ENCODE assay signal across 8 cellular contexts in the genomic region with DNA sequence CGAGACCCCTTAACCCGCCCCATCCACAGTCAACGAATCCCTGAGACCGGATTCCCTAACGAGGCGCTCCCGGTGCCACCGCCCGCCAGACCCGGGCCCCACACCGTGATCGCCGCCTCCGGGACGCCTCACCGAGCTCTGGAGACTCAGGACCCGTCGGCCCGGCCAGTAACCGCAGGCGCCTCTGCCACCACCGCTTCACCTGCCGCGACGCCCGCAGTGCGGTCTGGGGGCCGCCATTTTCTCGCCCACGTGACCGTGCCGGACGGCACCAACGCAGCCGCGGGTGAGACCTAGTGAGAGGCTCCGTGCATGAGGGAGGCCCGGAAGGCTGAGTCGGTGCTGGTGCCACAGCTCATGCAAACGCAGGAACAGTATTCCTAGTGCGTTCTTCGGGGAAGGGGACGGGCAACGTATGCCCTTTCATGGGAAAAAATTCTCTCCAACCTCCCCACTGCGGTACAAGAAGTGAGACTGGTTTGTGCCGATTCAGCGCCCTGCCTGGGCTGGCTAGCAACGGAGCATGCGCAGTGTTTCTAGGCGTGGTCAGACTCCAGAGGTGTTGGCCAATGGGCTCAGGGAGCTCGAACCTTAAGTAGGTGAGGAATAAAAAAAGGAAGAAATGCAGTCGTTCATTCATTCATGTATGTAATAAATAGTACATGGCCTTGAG. TPM values are rescaled to one million over a fixed set of nuclear protein-coding genes. Genes with fewer than 3 reads are reported as not detected.
DNase-seq lines count a peak whose midpoint lies in the region; ATAC-seq and TF ChIP-seq lines count a peak whose summit lies in the region.

A gene with protein sequence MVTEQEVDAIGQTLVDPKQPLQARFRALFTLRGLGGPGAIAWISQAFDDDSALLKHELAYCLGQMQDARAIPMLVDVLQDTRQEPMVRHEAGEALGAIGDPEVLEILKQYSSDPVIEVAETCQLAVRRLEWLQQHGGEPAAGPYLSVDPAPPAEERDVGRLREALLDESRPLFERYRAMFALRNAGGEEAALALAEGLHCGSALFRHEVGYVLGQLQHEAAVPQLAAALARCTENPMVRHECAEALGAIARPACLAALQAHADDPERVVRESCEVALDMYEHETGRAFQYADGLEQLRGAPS (minus strand): TSS at position 246 of the 673 bp plus-strand sequence. CDS start 3,860 bp downstream, outside the sequence.

- H3K9me3 Mint-ChIP-seq in activated naive CD4-positive, alpha-beta T cell treated with anti-CD3 and anti-CD28 coated beads, Interleukin-2, amount 50 U/mL, for 72 hours: peaks cover 0 to 5% of the 10 kb centered on the region in 2 donors

- H3K4me1 ChIP-seq in thoracic aorta (ENCODE audit: control insufficient read depth in 1 of 2, low read depth in 2 of 2): peaks cover 13 to 18% of the 10 kb centered on the region in 2 donors

- peak within 1 kb of the TSS; percentile 76 to 92 for H3K27ac ChIP-seq in thoracic aorta

- TF ChIP-seq CTCF in GM06990 (IDR thresholded peaks at IDR 0.05; ENCODE audit: insufficient read depth, low read length, poor library complexity, severe bottlenecking): no peak
- TF ChIP-seq CTCF in omental fat pad (IDR thresholded peaks at IDR 0.05): no peak
- no peak for TF ChIP-seq CTCF in thoracic aorta (IDR thresholded peaks at IDR 0.05)

- H3K27ac Mint-ChIP-seq in activated naive CD4-positive, alpha-beta T cell treated with anti-CD3 and anti-CD28 coated beads, Interleukin-2, amount 50 U/mL, for 72 hours: peak within 1 kb of the TSS; percentile 99

- H3K27me3 ChIP-seq in GM06990 (replicated peaks; ENCODE audit: control insufficient read depth, insufficient read depth, low read length) (no peaks in the 10 kb centered on the region), thoracic aorta (replicated peaks; ENCODE audit: insufficient read depth) (no peaks in the 10 kb centered on the region)

- H3K36me3 Mint-ChIP-seq in activated naive CD4-positive, alpha-beta T cell treated with anti-CD3 and anti-CD28 coated beads, Interleukin-2, amount 50 U/mL, for 72 hours: peaks cover 7 to 8% of the 10 kb centered on the region in 2 donors

- ATAC-seq in HG02588 (IDR thresholded peaks at IDR 0.05; ENCODE audit: unreplicated experiment): peak; percentile 82
- ATAC-seq in activated naive CD4-positive, alpha-beta T cell treated with anti-CD3 and anti-CD28 coated beads, Interleukin-2, amount 50 U/mL, for 72 hours: peak; percentile 87 to 91
- ATAC-seq in omental fat pad (ENCODE audit: low FRiP score): peak; percentile 93
- peak; percentile 71 for ATAC-seq in thoracic aorta (ENCODE audit: insufficient number of reproducible peaks, low FRiP score, low read depth)

- no peaks in the 10 kb centered on the region for H3K9me3 ChIP-seq in thoracic aorta

- peak within 1 kb of the TSS; percentile 85 for H3K4me3 ChIP-seq in GM06990 (replicated peaks; ENCODE audit: low read depth, low read length)
- H3K4me3 ChIP-seq in thoracic aorta: peak within 1 kb of the TSS; percentile 87

- peaks cover 1% of the 10 kb centered on the region for H3K36me3 ChIP-seq in GM06990 (ENCODE audit: control insufficient read depth, insufficient read depth, low read length)
- peaks cover 3% of the 10 kb centered on the region for H3K36me3 ChIP-seq in thoracic aorta

- peak; percentile 97 for DNase-seq in GM06990 (ENCODE audit: extremely low read depth, insufficient read length)
- peak; percentile 98 for DNase-seq in NCI-H1092 treated with DMSO at 0.1 percent for 48 hours (lab: John Stamatoyannopoulos, UW)
- peak; percentile 96 for DNase-seq in SKM-1 (lab: John Stamatoyannopoulos, UW; ENCODE audit: unreplicated experiment)
- peak; percentile 93 to 97 for DNase-seq in activated naive CD4-positive, alpha-beta T cell treated with anti-CD3 and anti-CD28 coated beads, Interleukin-2, amount 50 U/mL, for 72 hours (ENCODE audit: low spot score in 2 of 2)
- DNase-seq in glomerular visceral epithelial cell (ENCODE audit: extremely low spot score): peak; percentile 97
- peak; percentile 82 for DNase-seq in omental fat pad (ENCODE audit: low spot score)
- DNase-seq in thoracic aorta (ENCODE audit: low spot score): peak; percentile 85

RNA-seq across cellular contexts. Expression of the gene that starts here (rescaled TPM):
- total RNA-seq in activated naive CD4-positive, alpha-beta T cell treated with anti-CD3 and anti-CD28 coated beads, Interleukin-2, amount 50 U/mL, for 72 hours: 10 to 100 TPM; 13.2 to 14.8 TPM
- 10 to 100 TPM; 11.7 to 28.1 (median 13.0) TPM for total RNA-seq in omental fat pad
- 10 to 100 TPM; 22.0 to 24.2 TPM for total RNA-seq in thoracic aorta

Comparison
In these comparisons a context has a peak if more than half of its experiments do, and no peak if none do; other contexts are left out.
1. Peak in every context shown above with its lines: DNase-seq, ATAC-seq, H3K4me3 ChIP-seq and H3K27ac ChIP-seq.